ENCODE assay signal across 10 cellular contexts in genomic region chr9:78280982-78281668, GRCh38. TPM values are rescaled to one million over a fixed set of nuclear protein-coding genes. Genes with fewer than 3 reads are reported as not detected.
DNase-seq lines count a peak whose midpoint lies in the region; TF ChIP-seq lines count a peak whose summit lies in the region.
"Had no signal": no experiment of that assay in that cellular context is flagged by ENCODE, and none has a peak within 500 bp of the region (broad histone marks: within the 10 kb centered on the region; RNA-seq: fewer than 3 reads in every experiment).

No MANE protein-coding gene starts in this region.

- in situ Hi-C loops in mammary epithelial cell (cut with MboI; ENCODE audit: low sequenced_read_pairs in 2 of 2), result no loop called here

- intact Hi-C loops in ovary (cut with DNase I) (no loop called here), mammary epithelial cell (cut with micrococcal nuclease) (no loop called here)

- H3K27me3 ChIP-seq in adipocyte (replicated peaks; ENCODE audit: control insufficient read depth, insufficient read depth, low read length), result peaks cover 8% of the 10 kb centered on the region
- no peaks in the 10 kb centered on the region for H3K27me3 ChIP-seq in cardiac muscle cell
- H3K27me3 ChIP-seq in ovary, result no peaks in the 10 kb centered on the region
- no peaks in the 10 kb centered on the region for H3K27me3 ChIP-seq in MM.1S (replicated peaks; ENCODE audit: insufficient read depth, low read length)
- no peaks in the 10 kb centered on the region for H3K27me3 ChIP-seq in mammary epithelial cell (ENCODE audit: insufficient read depth, low read length)

- TF ChIP-seq POLR2A in ovary (IDR thresholded peaks at IDR 0.05), result no peak

- DNase-seq in C1 segment of cervical spinal cord (lab: John Stamatoyannopoulos, UW) (peak in 10 of 14 donors; percentile 9 to 69 (median 30)), adipocyte (ENCODE audit: low read depth) (peak; percentile 91), cardiac muscle cell (ENCODE audit: low read depth in 1 of 2, low spot score in 1 of 2) (peak; percentile 82 to 97), ovary (peak; percentile 79 to 91 (median 90)), MM.1S (no peak), mammary epithelial cell (no peak), NCI-H774 (lab: John Stamatoyannopoulos, UW) (no peak)
- DNase-seq in activated T-cell treated with anti-CD3 and anti-CD28 coated beads, Interleukin-2, amount 50 U/mL, for 1 hour, result no peak
- DNase-seq: MV-4-11 had no signal

- no peaks in the 10 kb centered on the region for H3F3A ChIP-seq in MM.1S (ENCODE audit: insufficient read depth, low read length)

- no peak for TF ChIP-seq CTCF in cardiac muscle cell (IDR thresholded peaks at IDR 0.05; ENCODE audit: low read depth, low read length)
- TF ChIP-seq CTCF in ovary (IDR thresholded peaks at IDR 0.05), result no peak
- TF ChIP-seq CTCF in MM.1S (IDR thresholded peaks at IDR 0.05; ENCODE audit: low read length), result no peak
- no peak for TF ChIP-seq CTCF in mammary epithelial cell (conservative IDR thresholded peaks at IDR 0.05 in 1 of 2, IDR thresholded peaks at IDR 0.05 in 1 of 2; ENCODE audit: extremely low read depth in 1 of 2, insufficient read depth in 1 of 2, low read depth in 1 of 2, low read length in 2 of 2)

- H3K9me2 ChIP-seq in MM.1S (replicated peaks; ENCODE audit: insufficient read depth, low read length), result no peaks in the 10 kb centered on the region

- dilution Hi-C loops in mammary epithelial cell (cut with HindIII; ENCODE audit: low sequenced_read_pairs), result no loop called here

- no TSS peak for BruUV-seq in mammary epithelial cell (replicated peaks; lab: Mats Ljungman, UMichigan)

- H3K27ac ChIP-seq in cardiac muscle cell, result peak overlapping the region; percentile 80
- no peak overlapping the region for H3K27ac ChIP-seq in ovary
- H3K27ac ChIP-seq in MM.1S (ENCODE audit: low read length), result no peak overlapping the region
- H3K27ac ChIP-seq in mammary epithelial cell (ENCODE audit: insufficient read depth, low read depth, low read length), result no peak overlapping the region
- H3K27ac ChIP-seq: skin epidermis had no signal

- peak overlapping the region; percentile 37 for H3K9ac ChIP-seq in adipocyte (ENCODE audit: low read length)
- no peak overlapping the region for H3K9ac ChIP-seq in MM.1S (ENCODE audit: low read length)
- no peak overlapping the region for H3K9ac ChIP-seq in mammary epithelial cell (ENCODE audit: insufficient read depth, low read length)

- H3K36me3 ChIP-seq in adipocyte (ENCODE audit: control insufficient read depth, insufficient read depth, low read length, severe bottlenecking) (no peaks in the 10 kb centered on the region), cardiac muscle cell (no peaks in the 10 kb centered on the region), ovary (no peaks in the 10 kb centered on the region), MM.1S (replicated peaks; ENCODE audit: insufficient read depth, low read length) (no peaks in the 10 kb centered on the region), mammary epithelial cell (ENCODE audit: insufficient read depth, low read length) (no peaks in the 10 kb centered on the region)

- CTCF ChIA-PET in mammary epithelial cell (lab: Charles Lee; ENCODE audit: low non-redundant PET), result no interaction called here

- 11 to 16% (median 14%) methylated on average over 3 of the region's 3 CpGs for WGBS in ovary, 3 donors
- 92% methylated on average over 3 of the region's 3 CpGs for WGBS in mammary epithelial cell (ENCODE audit: low coverage, missing lambda C conversion rate)

- H3K79me2 ChIP-seq in MM.1S (ENCODE audit: low read length) (no peaks in the 10 kb centered on the region), mammary epithelial cell (ENCODE audit: insufficient read depth, low read length) (no peaks in the 10 kb centered on the region)

- no peak for TF ChIP-seq EP300 in ovary (IDR thresholded peaks at IDR 0.05)

- H2AFZ ChIP-seq in MM.1S (ENCODE audit: low read length) (no peak overlapping the region), mammary epithelial cell (ENCODE audit: low read depth, low read length) (no peak overlapping the region)

- H3K4me2 ChIP-seq in MM.1S (ENCODE audit: low read depth, low read length), result no peak overlapping the region
- no peak overlapping the region for H3K4me2 ChIP-seq in mammary epithelial cell (ENCODE audit: insufficient read depth, low read depth, low read length)

- H3K4me1 ChIP-seq in adipocyte (ENCODE audit: control insufficient read depth, insufficient read depth, low read length) (peaks cover 38% of the 10 kb centered on the region), cardiac muscle cell (ENCODE audit: low read depth) (peaks cover 44% of the 10 kb centered on the region), ovary (ENCODE audit: insufficient read depth) (peaks cover 9% of the 10 kb centered on the region), MM.1S (ENCODE audit: low read length) (no peaks in the 10 kb centered on the region), mammary epithelial cell (ENCODE audit: insufficient read depth, low read length) (peaks cover 9% of the 10 kb centered on the region)

- H3K9me3 ChIP-seq in adipocyte (ENCODE audit: control insufficient read depth, low read length) (no peaks in the 10 kb centered on the region), cardiac muscle cell (ENCODE audit: low read depth) (no peaks in the 10 kb centered on the region), ovary (no peaks in the 10 kb centered on the region), MM.1S (replicated peaks; ENCODE audit: insufficient read depth, low read length) (no peaks in the 10 kb centered on the region), mammary epithelial cell (replicated peaks; ENCODE audit: insufficient read depth, low read length) (no peaks in the 10 kb centered on the region)

- H3K4me3 ChIP-seq in adipocyte (ENCODE audit: low read length) (no peak overlapping the region), cardiac muscle cell (no peak overlapping the region), ovary (no peak overlapping the region), MM.1S (ENCODE audit: low read length) (no peak overlapping the region), mammary epithelial cell (replicated peaks in 1 of 3; ENCODE audit: insufficient read depth in 1 of 3, low read depth in 2 of 3, low read length in 3 of 3) (no peak overlapping the region)
- H3K4me3 ChIP-seq: skin epidermis had no signal

- H4K20me1 ChIP-seq in MM.1S (ENCODE audit: insufficient read depth, low read length), result no peaks in the 10 kb centered on the region
- H4K20me1 ChIP-seq in mammary epithelial cell (ENCODE audit: insufficient read depth, low read length), result no peaks in the 10 kb centered on the region

RNA-seq across cellular contexts. Expression of gene PSAT1, which starts 15.8 kb away (rescaled TPM):
- total RNA-seq in cardiac muscle cell (29.1 and 38.9 TPM in 2 replicates), ovary (100 to 1,000 TPM in 1 of 7 donors, 10 to 100 TPM in 2, 1 to 10 TPM in 3, under 1 TPM in 1; 0.83 to 153 (median 7.1) TPM), mammary epithelial cell (100 to 1,000 TPM; 220 to 369 TPM)
- polyA plus RNA-seq in cardiac muscle cell (55.3 and 60.0 TPM in 2 replicates), ovary (10 to 100 TPM in 1 of 2 donors, 1 to 10 TPM in 1; 1.5 to 10.2 TPM), mammary epithelial cell (126 TPM)
- polyA minus RNA-seq in mammary epithelial cell, result 107 TPM

RNA-seq across cellular contexts. Expression of gene CEP78, which starts 45.2 kb away (rescaled TPM):
- total RNA-seq in cardiac muscle cell (23.9 and 31.9 TPM in 2 replicates), ovary (10 to 100 TPM; 13.7 to 25.6 (median 16.3) TPM), mammary epithelial cell (10 to 100 TPM; 16.7 to 24.7 TPM)
- polyA plus RNA-seq in cardiac muscle cell (14.7 and 20.9 TPM in 2 replicates), ovary (10 to 100 TPM in 1 of 2 donors, 1 to 10 TPM in 1; 6.1 to 10.5 TPM), mammary epithelial cell (11.6 TPM)
- polyA minus RNA-seq in mammary epithelial cell, result 20.1 TPM

Comparison
In these comparisons a context has a peak if more than half of its experiments do, and no peak if none do; other contexts are left out.
1. DNase-seq: peak in C1 segment of cervical spinal cord (10 of 14), adipocyte (single experiment), cardiac muscle cell (2 of 2) and ovary (5 of 5); none in activated T-cell treated with anti-CD3 and anti-CD28 coated beads, Interleukin-2, amount 50 U/mL, for 1 hour (single experiment), MM.1S (single experiment), mammary epithelial cell (single experiment) and NCI-H774 (single experiment).